In genomic region chr2:130997198-130997597, GRCh38 we compare ENCODE assay signal across 8 cellular contexts.
"Had no signal": no experiment of that assay in that cellular context is flagged by ENCODE, and none has a peak within 500 bp of the region (broad histone marks: within the 10 kb centered on the region; RNA-seq: fewer than 3 reads in every experiment).

No MANE protein-coding gene starts in this region.

- ATAC-seq: GM12878 had no signal

- FAIRE-seq: G401.6, GM12878, GM12891, GM12892, GM18507, GM19239 had no signal

- DNase-seq: GDM1, GF-D8 had no signal

- H3K4me3 ChIP-seq: GM12878 had no signal
